In the genomic region with DNA sequence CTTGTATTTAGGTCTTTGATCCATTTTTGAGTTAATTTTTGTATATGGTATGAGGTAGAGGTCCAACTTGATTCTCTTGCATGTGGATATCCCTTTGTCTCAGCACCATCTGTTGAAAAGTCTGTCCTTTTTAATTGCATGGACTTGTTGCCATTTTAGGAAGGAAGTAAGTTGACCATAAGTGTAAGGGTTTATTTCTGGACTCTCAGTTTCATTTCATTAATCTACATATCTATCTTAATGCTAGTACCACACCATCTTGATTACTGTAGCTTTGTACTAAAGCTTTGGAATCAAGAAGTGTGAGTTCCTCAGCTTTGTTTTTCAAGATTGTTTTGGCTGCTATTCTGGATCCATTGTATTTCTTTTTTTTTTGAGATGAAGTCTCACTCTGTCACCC, we compare ENCODE assay signal across 28 cellular contexts. TPM values are rescaled to one million over a fixed set of nuclear protein-coding genes. Genes with fewer than 3 reads are reported as not detected.
"Had no signal": no experiment of that assay in that cellular context is flagged by ENCODE, and none has a peak within 500 bp of the region (broad histone marks: within the 10 kb centered on the region; RNA-seq: fewer than 3 reads in every experiment).

No MANE protein-coding gene starts in this region.

- H3K27me3 ChIP-seq: adrenal gland, gastrocnemius medialis, sigmoid colon, suprapubic skin, transverse colon, uterus had no signal

- DNase-seq: activated B cell treated with CpG ODN at 0.5 μM for 24 hours; activated CD4-positive, alpha-beta memory T cell treated with anti-CD3 and anti-CD28 coated beads, Interleukin-2, amount 10 ng/mL, durations not matched to agents 7 days and 5 days; activated CD4-positive, alpha-beta T cell treated with anti-CD3 and anti-CD28 coated beads for 48 hours; activated effector memory CD4-positive, alpha-beta T cell treated with Interleukin-2 at 50 U/mL for 16 hours; activated naive CD4-positive, alpha-beta T cell treated with anti-CD3 and anti-CD28 coated beads, Interleukin-2, amount 10 ng/mL, durations not matched to agents 7 days and 5 days; activated T-cell treated with anti-CD3 and anti-CD28 coated beads, Interleukin-2, amount 50 U/mL, for 48 hours; adrenal gland; cerebellar nuclear complex; cortex of kidney; erythroblast; gastrocnemius medialis; head of caudate nucleus; sigmoid colon; stimulated activated CD4-positive, alpha-beta T cell treated with anti-CD3 and anti-CD28 coated beads, Interleukin-12 subunit alpha, Interleukin-12 subunit beta, amount 100 ng/mL, for 4 hours; stimulated activated CD4-positive, alpha-beta T cell treated with anti-CD3 and anti-CD28 coated beads, Interleukin-1b, Interleukin-23, amount 100 ng/mL, for 48 hours; stimulated activated CD8-positive, alpha-beta memory T cell treated with anti-CD3 and anti-CD28 coated beads, Interleukin-4, amount 100 ng/mL, for 48 hours; stimulated activated naive CD8-positive, alpha-beta T cell treated with anti-CD3 and anti-CD28 coated beads, Interleukin-15, Interleukin-2, amounts not matched to agents 100 U/mL and 50 U/mL, for 24 hours; transverse colon; uterus had no signal

- ATAC-seq: gastrocnemius medialis, left lobe of liver had no signal

- H3K9ac ChIP-seq: parathyroid adenoma had no signal

- FAIRE-seq: bronchial epithelial cell, endometrium, TTC549 had no signal

- H3K36me3 ChIP-seq: uterus had no signal

- H3K4me3 ChIP-seq: adrenal gland, gastrocnemius medialis, lung, sigmoid colon, suprapubic skin, transverse colon, uterus had no signal

- H3K27ac ChIP-seq: adrenal gland, gastrocnemius medialis, parathyroid adenoma, sigmoid colon, suprapubic skin, transverse colon, uterus had no signal

- H3K4me1 ChIP-seq: adrenal gland, parathyroid adenoma, sigmoid colon, suprapubic skin, uterus had no signal

- H3K9me3 ChIP-seq: adrenal gland, gastrocnemius medialis, sigmoid colon, suprapubic skin, transverse colon, uterus had no signal

- H2AFZ ChIP-seq: parathyroid adenoma had no signal

RNA-seq across cellular contexts. Expression of gene NHERF4, which starts 52.2 kb away (rescaled TPM):
- total RNA-seq: astrocyte, bronchial epithelial cell had no signal
- polyA plus RNA-seq: keratinocyte had no signal
